In the genomic region with DNA sequence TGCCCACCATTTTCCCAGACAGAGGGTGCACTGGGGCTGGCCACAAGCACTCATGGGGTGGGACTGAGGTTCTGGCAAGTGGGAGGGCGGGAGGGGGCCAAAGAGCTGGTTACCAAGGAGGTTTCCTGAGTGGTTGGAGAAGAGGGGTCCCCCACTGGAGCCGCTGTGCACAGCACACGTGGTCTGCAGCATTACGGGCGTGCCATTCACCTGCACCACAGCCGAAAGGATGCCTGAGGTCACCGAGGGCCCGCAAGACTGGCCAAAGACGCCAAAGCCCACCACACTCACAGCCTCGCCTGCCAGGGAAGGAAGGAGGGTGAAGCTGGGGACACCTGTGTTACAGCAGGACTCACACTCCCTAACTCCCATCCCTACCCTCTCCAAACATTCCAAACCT, we compare ENCODE assay signal across 32 cellular contexts.
"Had no signal": no experiment of that assay in that cellular context is flagged by ENCODE, and none has a peak within 500 bp of the region (broad histone marks: within the 10 kb centered on the region; RNA-seq: fewer than 3 reads in every experiment).

No MANE protein-coding gene starts in this region.

- H3K9me3 ChIP-seq: ascending aorta, gastrocnemius medialis, heart left ventricle had no signal

- H3K4me3 Mint-ChIP-seq: activated CD4-positive, alpha-beta memory T cell treated with anti-CD3 and anti-CD28 coated beads for 36 hours; activated CD4-positive, alpha-beta T cell treated with anti-CD3 and anti-CD28 coated beads for 36 hours; activated CD4-positive, alpha-beta T cell treated with anti-CD3 and anti-CD28 coated beads, Interleukin-2, amount 10 ng/mL, durations not matched to agents 24 days and 14 days; activated CD8-positive, alpha-beta memory T cell treated with anti-CD3 and anti-CD28 coated beads, Interleukin-2, amount 10 ng/mL, durations not matched to agents 7 days and 5 days; activated CD8-positive, alpha-beta T cell treated with anti-CD3 and anti-CD28 coated beads, Interleukin-2, amount 10 ng/mL, durations not matched to agents 7 days and 5 days; activated naive CD4-positive, alpha-beta T cell treated with anti-CD3 and anti-CD28 coated beads, Interleukin-2, amount 10 ng/mL, durations not matched to agents 7 days and 5 days; activated naive CD8-positive, alpha-beta T cell treated with anti-CD3 and anti-CD28 coated beads, Interleukin-2, amount 10 ng/mL, durations not matched to agents 7 days and 5 days; central memory CD8-positive, alpha-beta T cell; dendritic cell treated with granulocyte-macrophage colony-stimulating factor and Interleukin-4, amounts not matched to agents 40 ng/mL and 50 ng/mL, for 4 days; endodermal cell had no signal

- H3K27me3 Mint-ChIP-seq: activated CD4-positive, alpha-beta memory T cell treated with anti-CD3 and anti-CD28 coated beads for 36 hours; activated CD4-positive, alpha-beta T cell treated with anti-CD3 and anti-CD28 coated beads for 36 hours; activated CD8-positive, alpha-beta memory T cell treated with anti-CD3 and anti-CD28 coated beads, Interleukin-2, amount 10 ng/mL, durations not matched to agents 7 days and 5 days; activated naive CD4-positive, alpha-beta T cell treated with anti-CD3 and anti-CD28 coated beads, Interleukin-2, amount 10 ng/mL, durations not matched to agents 7 days and 5 days; activated naive CD8-positive, alpha-beta T cell treated with anti-CD3 and anti-CD28 coated beads, Interleukin-2, amount 10 ng/mL, durations not matched to agents 7 days and 5 days; central memory CD8-positive, alpha-beta T cell; dendritic cell treated with granulocyte-macrophage colony-stimulating factor and Interleukin-4, amounts not matched to agents 40 ng/mL and 50 ng/mL, for 4 days had no signal

- FAIRE-seq: bronchial epithelial cell had no signal

- H3K27ac Mint-ChIP-seq: activated CD4-positive, alpha-beta memory T cell treated with anti-CD3 and anti-CD28 coated beads for 36 hours; activated CD4-positive, alpha-beta T cell treated with anti-CD3 and anti-CD28 coated beads for 36 hours; activated CD4-positive, alpha-beta T cell treated with anti-CD3 and anti-CD28 coated beads, Interleukin-2, amount 10 ng/mL, durations not matched to agents 24 days and 14 days; activated CD8-positive, alpha-beta memory T cell treated with anti-CD3 and anti-CD28 coated beads, Interleukin-2, amount 10 ng/mL, durations not matched to agents 7 days and 5 days; activated CD8-positive, alpha-beta T cell treated with anti-CD3 and anti-CD28 coated beads, Interleukin-2, amount 10 ng/mL, durations not matched to agents 7 days and 5 days; activated naive CD4-positive, alpha-beta T cell treated with anti-CD3 and anti-CD28 coated beads, Interleukin-2, amount 10 ng/mL, durations not matched to agents 7 days and 5 days; activated naive CD8-positive, alpha-beta T cell treated with anti-CD3 and anti-CD28 coated beads, Interleukin-2, amount 10 ng/mL, durations not matched to agents 7 days and 5 days; activated T-helper 1 cell treated with anti-CD3 and anti-CD28 coated beads, Interleukin-12 subunit alpha, Interleukin-12 subunit beta, Interleukin-2, Interleukin-4 antibody, amounts not matched to agents 30 ng/mL and 10 ng/mL and 1 ng/mL, durations not matched to agents 14 hours and 24 hours and 36 hours; dendritic cell treated with granulocyte-macrophage colony-stimulating factor and Interleukin-4, amounts not matched to agents 40 ng/mL and 50 ng/mL, for 4 days; endodermal cell had no signal

- DNase-seq: activated CD4-positive, alpha-beta memory T cell treated with anti-CD3 and anti-CD28 coated beads for 36 hours; activated CD4-positive, alpha-beta T cell treated with anti-CD3 and anti-CD28 coated beads for 36 hours; activated CD4-positive, alpha-beta T cell treated with anti-CD3 and anti-CD28 coated beads, Interleukin-2, amount 10 ng/mL, durations not matched to agents 24 days and 14 days; activated CD4-positive, CD25-positive, alpha-beta regulatory T cell; activated CD4-positive, CD25-positive, alpha-beta regulatory T cell treated with anti-CD3 and anti-CD28 coated beads, Interleukin-2, amount 50 U/mL, for 72 hours; activated CD8-positive, alpha-beta memory T cell treated with anti-CD3 and anti-CD28 coated beads, Interleukin-2, amount 10 ng/mL, durations not matched to agents 7 days and 5 days; activated CD8-positive, alpha-beta memory T cell treated with anti-CD3 and anti-CD28 coated beads, Interleukin-2, amount 50 U/mL, for 4 hours; activated CD8-positive, alpha-beta T cell treated with anti-CD3 and anti-CD28 coated beads, Interleukin-2, amount 10 ng/mL, durations not matched to agents 7 days and 5 days; activated gamma-delta T cell; activated naive CD4-positive, alpha-beta T cell; activated naive CD4-positive, alpha-beta T cell treated with anti-CD3 and anti-CD28 coated beads, Interleukin-2, amount 10 ng/mL, durations not matched to agents 7 days and 5 days; activated naive CD8-positive, alpha-beta T cell treated with anti-CD3 and anti-CD28 coated beads, Interleukin-2, amount 10 ng/mL, durations not matched to agents 7 days and 5 days; activated T-cell treated with anti-CD3 and anti-CD28 coated beads, Interleukin-2, amount 50 U/mL, for 1 hour; activated T-cell treated with anti-CD3 and anti-CD28 coated beads, Interleukin-2, amount 50 U/mL, for 48 hours; brain microvascular endothelial cell; dorsolateral prefrontal cortex; effector memory CD4-positive, alpha-beta T cell; endodermal cell; foreskin keratinocyte; gastrocnemius medialis; glutamatergic neuron; heart left ventricle; T-helper 1 cell; T-helper 2 cell had no signal

- ATAC-seq: activated CD4-positive, alpha-beta T cell treated with anti-CD3 and anti-CD28 coated beads for 36 hours; activated CD8-positive, alpha-beta memory T cell treated with anti-CD3 and anti-CD28 coated beads, Interleukin-2, amount 10 ng/mL, durations not matched to agents 7 days and 5 days; activated CD8-positive, alpha-beta T cell treated with anti-CD3 and anti-CD28 coated beads, Interleukin-2, amount 10 ng/mL, durations not matched to agents 7 days and 5 days; activated naive CD4-positive, alpha-beta T cell treated with anti-CD3 and anti-CD28 coated beads, Interleukin-2, amount 50 U/mL, for 72 hours; esophagus mucosa; foreskin keratinocyte; gastrocnemius medialis; heart left ventricle had no signal

- H3K36me3 Mint-ChIP-seq: activated naive CD4-positive, alpha-beta T cell treated with anti-CD3 and anti-CD28 coated beads, Interleukin-2, amount 50 U/mL, for 72 hours; activated naive CD8-positive, alpha-beta T cell treated with anti-CD3 and anti-CD28 coated beads, Interleukin-2, amount 10 ng/mL, durations not matched to agents 7 days and 5 days had no signal

- H3K27me3 ChIP-seq: ascending aorta, brain microvascular endothelial cell, dorsolateral prefrontal cortex, foreskin keratinocyte, gastrocnemius medialis, heart left ventricle had no signal

- H3K9me3 Mint-ChIP-seq: activated CD4-positive, alpha-beta memory T cell treated with anti-CD3 and anti-CD28 coated beads for 36 hours; activated CD4-positive, alpha-beta T cell treated with anti-CD3 and anti-CD28 coated beads, Interleukin-2, amount 10 ng/mL, durations not matched to agents 24 days and 14 days; activated naive CD4-positive, alpha-beta T cell treated with anti-CD3 and anti-CD28 coated beads, Interleukin-2, amount 10 ng/mL, durations not matched to agents 7 days and 5 days; activated naive CD4-positive, alpha-beta T cell treated with anti-CD3 and anti-CD28 coated beads, Interleukin-2, amount 50 U/mL, for 72 hours; activated naive CD8-positive, alpha-beta T cell treated with anti-CD3 and anti-CD28 coated beads, Interleukin-2, amount 10 ng/mL, durations not matched to agents 7 days and 5 days; activated T-helper 1 cell treated with anti-CD3 and anti-CD28 coated beads, Interleukin-12 subunit alpha, Interleukin-12 subunit beta, Interleukin-2, Interleukin-4 antibody, amounts not matched to agents 30 ng/mL and 10 ng/mL and 1 ng/mL, durations not matched to agents 14 hours and 24 hours and 36 hours; central memory CD8-positive, alpha-beta T cell; dendritic cell treated with granulocyte-macrophage colony-stimulating factor and Interleukin-4, amounts not matched to agents 40 ng/mL and 50 ng/mL, for 4 days; endodermal cell had no signal

- H3K36me3 ChIP-seq: gastrocnemius medialis had no signal

- H3K27ac ChIP-seq: ascending aorta, brain microvascular endothelial cell, coronary artery, dorsolateral prefrontal cortex, foreskin keratinocyte, gastrocnemius medialis, heart left ventricle had no signal

- H3K4me3 ChIP-seq: ascending aorta, coronary artery, dorsolateral prefrontal cortex, gastrocnemius medialis, heart left ventricle had no signal
